ENCODE assay signal across 11 cellular contexts in genomic region chr6:159103396-159104162, GRCh38. TPM values are rescaled to one million over a fixed set of nuclear protein-coding genes. Genes with fewer than 3 reads are reported as not detected.
DNase-seq lines count a peak whose midpoint lies in the region; ATAC-seq and FAIRE-seq lines count a peak whose summit lies in the region.
"Had no signal": no experiment of that assay in that cellular context is flagged by ENCODE, and none has a peak within 500 bp of the region (broad histone marks: within the 10 kb centered on the region; RNA-seq: fewer than 3 reads in every experiment).

No MANE protein-coding gene starts in this region.

- peak in 1 of 2 donors; percentile 1 for ATAC-seq in activated T-cell treated with anti-CD3 and anti-CD28 coated beads, Interleukin-2, amount 50 U/mL, for 4 hours
- no peak for ATAC-seq in stimulated activated memory B cell treated with anti-CD40 and anti-IgM and Interleukin-4, amounts not matched to agents 10 μg/mL and 1 μg/mL and 100 μg/mL, for 72 hours
- ATAC-seq in GM21447 (IDR thresholded peaks at IDR 0.05; ENCODE audit: unreplicated experiment) = no peak

- DNase-seq in activated T-cell treated with anti-CD3 and anti-CD28 coated beads, Interleukin-2, amount 50 U/mL, for 4 hours = no peak
- no peak for DNase-seq in activated T-cell treated with anti-CD3 and anti-CD28 coated beads, Interleukin-2, amount 50 U/mL, for 48 hours
- DNase-seq in SJCRH30 = no peak
- no peak for DNase-seq in effector memory CD4-positive, alpha-beta T cell
- DNase-seq in GM19239 (ENCODE audit: insufficient read length, low spot score) = no peak
- no peak for DNase-seq in activated effector memory CD4-positive, alpha-beta T cell treated with Interleukin-2 at 50 U/mL for 16 hours
- DNase-seq: NCI-H2081 treated with DMSO at 0.1 percent for 48 hours had no signal

- no peaks in the 10 kb centered on the region for H3K36me3 ChIP-seq in SJCRH30
- H3K36me3 ChIP-seq in effector memory CD4-positive, alpha-beta T cell (ENCODE audit: control insufficient read depth, insufficient read depth, low read length) = no peaks in the 10 kb centered on the region

- H3K4me3 Mint-ChIP-seq in activated T-cell treated with anti-CD3 and anti-CD28 coated beads, Interleukin-2, amount 50 U/mL, for 4 hours = peak overlapping the region; percentile 72
- no peak overlapping the region for H3K4me3 Mint-ChIP-seq in stimulated activated memory B cell treated with anti-CD40 and anti-IgM and Interleukin-4, amounts not matched to agents 10 μg/mL and 1 μg/mL and 100 μg/mL, for 72 hours
- H3K4me3 Mint-ChIP-seq: HFFc6, nephron had no signal

- no peaks in the 10 kb centered on the region for H3K27me3 ChIP-seq in SJCRH30
- H3K27me3 ChIP-seq in effector memory CD4-positive, alpha-beta T cell (replicated peaks; ENCODE audit: control insufficient read depth, insufficient read depth, low read length, poor library complexity, severe bottlenecking) = no peaks in the 10 kb centered on the region

- no peak for FAIRE-seq in GM19239 (lab: Jason Lieb, UNC)

- no peaks in the 10 kb centered on the region for H3K36me3 Mint-ChIP-seq in activated T-cell treated with anti-CD3 and anti-CD28 coated beads, Interleukin-2, amount 50 U/mL, for 4 hours (ENCODE audit: insufficient read depth)
- H3K36me3 Mint-ChIP-seq in stimulated activated memory B cell treated with anti-CD40 and anti-IgM and Interleukin-4, amounts not matched to agents 10 μg/mL and 1 μg/mL and 100 μg/mL, for 72 hours = no peaks in the 10 kb centered on the region

- no peaks in the 10 kb centered on the region for H3K9me3 Mint-ChIP-seq in activated T-cell treated with anti-CD3 and anti-CD28 coated beads, Interleukin-2, amount 50 U/mL, for 4 hours
- H3K9me3 Mint-ChIP-seq in stimulated activated memory B cell treated with anti-CD40 and anti-IgM and Interleukin-4, amounts not matched to agents 10 μg/mL and 1 μg/mL and 100 μg/mL, for 72 hours = no peaks in the 10 kb centered on the region
- H3K9me3 Mint-ChIP-seq: HFFc6, nephron had no signal

- peaks cover 91% of the 10 kb centered on the region for H3K4me1 Mint-ChIP-seq in activated T-cell treated with anti-CD3 and anti-CD28 coated beads, Interleukin-2, amount 50 U/mL, for 4 hours (ENCODE audit: low read depth)
- H3K4me1 Mint-ChIP-seq in stimulated activated memory B cell treated with anti-CD40 and anti-IgM and Interleukin-4, amounts not matched to agents 10 μg/mL and 1 μg/mL and 100 μg/mL, for 72 hours = peaks cover 88% of the 10 kb centered on the region

- peak overlapping the region; percentile 92 for H3K27ac Mint-ChIP-seq in stimulated activated memory B cell treated with anti-CD40 and anti-IgM and Interleukin-4, amounts not matched to agents 10 μg/mL and 1 μg/mL and 100 μg/mL, for 72 hours
- H3K27ac Mint-ChIP-seq: HFFc6 had no signal

- H3K27me3 Mint-ChIP-seq in activated T-cell treated with anti-CD3 and anti-CD28 coated beads, Interleukin-2, amount 50 U/mL, for 4 hours (ENCODE audit: low read depth) = no peaks in the 10 kb centered on the region
- H3K27me3 Mint-ChIP-seq in stimulated activated memory B cell treated with anti-CD40 and anti-IgM and Interleukin-4, amounts not matched to agents 10 μg/mL and 1 μg/mL and 100 μg/mL, for 72 hours = no peaks in the 10 kb centered on the region

- peaks cover 25% of the 10 kb centered on the region for H3K4me1 ChIP-seq in SJCRH30
- H3K4me1 ChIP-seq in effector memory CD4-positive, alpha-beta T cell (ENCODE audit: control insufficient read depth, insufficient read depth, low read length, poor library complexity, severe bottlenecking) = peaks cover 48% of the 10 kb centered on the region

- H3K27ac ChIP-seq in SJCRH30 = no peak overlapping the region
- H3K27ac ChIP-seq in effector memory CD4-positive, alpha-beta T cell (ENCODE audit: insufficient read depth, low read length, poor library complexity, severe bottlenecking) = peak overlapping the region; percentile 34

- H3K4me3 ChIP-seq in SJCRH30 = peak overlapping the region; percentile 17; the same call in 1 of the 2 replicates
- H3K4me3 ChIP-seq in effector memory CD4-positive, alpha-beta T cell (ENCODE audit: insufficient read depth, low read depth, low read length, poor library complexity, severe bottlenecking) = no peak overlapping the region

- no peaks in the 10 kb centered on the region for H3K9me3 ChIP-seq in SJCRH30 (replicated peaks)
- H3K9me3 ChIP-seq in effector memory CD4-positive, alpha-beta T cell (ENCODE audit: control insufficient read depth, low read length) = no peaks in the 10 kb centered on the region

RNA-seq across cellular contexts. Expression of gene TAGAP, which starts 58.8 kb away (rescaled TPM):
- total RNA-seq in activated T-cell treated with anti-CD3 and anti-CD28 coated beads, Interleukin-2, amount 50 U/mL, for 4 hours = 100 to 1,000 TPM; 120 to 132 (median 130) TPM
- total RNA-seq in SJCRH30 (2014; rRNA removed; shearing (Covaris generic)) = 4.7 and 5.2 TPM in 2 replicates
- total RNA-seq: HFFc6 had no signal

Comparison
In these comparisons a context has a peak if more than half of its experiments do, and no peak if none do; other contexts are left out.
1. RNA of gene TAGAP, which starts 58.8 kb away (total RNA-seq): 120 to 132 TPM in activated T-cell treated with anti-CD3 and anti-CD28 coated beads, Interleukin-2, amount 50 U/mL, for 4 hours; 4.7 to 5.2 TPM in SJCRH30; every median in the first group is over 10 times any median in the second.